In genomic region chr11:9575531-9576240, GRCh38 we compare ENCODE assay signal across 8 cellular contexts. TPM values are rescaled to one million over a fixed set of nuclear protein-coding genes. Genes with fewer than 3 reads are reported as not detected.
A peak's percentile ranks its signal among the peaks of the same experiment; 100 is the strongest.
DNase-seq lines count a peak whose midpoint lies in the region; ATAC-seq and TF ChIP-seq lines count a peak whose summit lies in the region.

No MANE protein-coding gene starts in this region.

- H2BK5ac ChIP-seq in trophoblast cell (ENCODE audit: low read depth, low read length, poor library complexity): peak overlapping the region; percentile 47

- peak overlapping the region; percentile 88 for H3K4me3 ChIP-seq in GM12864 (ENCODE audit: low read depth, low read length)
- H3K4me3 ChIP-seq in trophoblast cell (ENCODE audit: low read depth, low read length): no peak overlapping the region

- H4K12ac ChIP-seq in trophoblast cell (ENCODE audit: low read depth, low read length): no peak overlapping the region

- no peak overlapping the region for H2AK5ac ChIP-seq in trophoblast cell (ENCODE audit: low read length)

- no peak overlapping the region for H3K14ac ChIP-seq in trophoblast cell (ENCODE audit: low read length)

- peaks cover 3 to 6% of the 10 kb centered on the region in 2 experiments for H3K4me1 ChIP-seq in trophoblast cell (ENCODE audit: control insufficient read depth in 1 of 2, insufficient read depth in 2 of 2, low read length in 2 of 2)

- WGBS in trophoblast cell (ENCODE audit: extremely low coverage, insufficient coverage, insufficient read length): no CpG with 5 or more reads among the region's 11 CpGs

- H3K9me3 ChIP-seq in trophoblast cell (ENCODE audit: insufficient read depth, low read depth, low read length): no peaks in the 10 kb centered on the region

- ATAC-seq in HG03457 (IDR thresholded peaks at IDR 0.05; ENCODE audit: unreplicated experiment) (no peak), HG03432 (IDR thresholded peaks at IDR 0.05; ENCODE audit: unreplicated experiment) (no peak), HG03342 (IDR thresholded peaks at IDR 0.05; ENCODE audit: unreplicated experiment) (no peak), HG02588 (IDR thresholded peaks at IDR 0.05; ENCODE audit: unreplicated experiment) (no peak)

- DNase-seq in GM12864 (ENCODE audit: low read depth) (no peak), OCI-M1 (lab: John Stamatoyannopoulos, UW) (peak; percentile 48), epithelial cell of prostate (ENCODE audit: low read depth, low spot score) (no peak), trophoblast cell (peak in 1 of 2 donors; percentile 6)

- no peak overlapping the region for H3K18ac ChIP-seq in trophoblast cell (ENCODE audit: low read length)

- no peak overlapping the region for H2AFZ ChIP-seq in trophoblast cell (ENCODE audit: insufficient read depth, low read length, poor library complexity)

- no peak overlapping the region for H4K8ac ChIP-seq in trophoblast cell (ENCODE audit: low read depth, low read length)

- H4K91ac ChIP-seq in trophoblast cell (ENCODE audit: low read depth, low read length): no peak overlapping the region

- peaks cover 30% of the 10 kb centered on the region for H3K79me1 ChIP-seq in trophoblast cell (ENCODE audit: low read length)

- H2BK120ac ChIP-seq in trophoblast cell (ENCODE audit: insufficient read depth, low read length, poor library complexity): peak overlapping the region; percentile 60

- TF ChIP-seq CTCF in GM12864 (IDR thresholded peaks at IDR 0.05; ENCODE audit: low read depth, low read length, missing control alignments): no peak

- H3K27me3 ChIP-seq in trophoblast cell (ENCODE audit: insufficient read depth, low read length): no peaks in the 10 kb centered on the region

- H3K9ac ChIP-seq in trophoblast cell (ENCODE audit: low read length): no peak overlapping the region

- H2BK12ac ChIP-seq in trophoblast cell (ENCODE audit: low read length): no peak overlapping the region

- H3K4me2 ChIP-seq in trophoblast cell (ENCODE audit: low read length): peak overlapping the region; percentile 86

- peak overlapping the region; percentile 87 for H3K4ac ChIP-seq in trophoblast cell (ENCODE audit: low read depth, low read length)

- peaks cover 17% of the 10 kb centered on the region for H3K79me2 ChIP-seq in trophoblast cell (ENCODE audit: control insufficient read depth, insufficient read depth, low read length, poor library complexity)

- no peak overlapping the region for H3K23ac ChIP-seq in trophoblast cell (ENCODE audit: low read length)

- peaks cover 7 to 11% of the 10 kb centered on the region in 2 experiments for H3K36me3 ChIP-seq in trophoblast cell (ENCODE audit: control insufficient read depth in 1 of 2, insufficient read depth in 2 of 2, low read length in 2 of 2)

- H3K27ac ChIP-seq in epithelial cell of prostate (peak overlapping the region; percentile 84), trophoblast cell (ENCODE audit: low read depth, low read length) (peak overlapping the region; percentile 89)

RNA-seq across cellular contexts. Expression of gene WEE1, which starts 2.2 kb away (rescaled TPM):
- polyA plus RNA-seq in trophoblast cell (2013): 84.5 and 89.9 TPM in 2 replicates
